Comparison of ENCODE assay signal across 1 cellular context in the genomic region with DNA sequence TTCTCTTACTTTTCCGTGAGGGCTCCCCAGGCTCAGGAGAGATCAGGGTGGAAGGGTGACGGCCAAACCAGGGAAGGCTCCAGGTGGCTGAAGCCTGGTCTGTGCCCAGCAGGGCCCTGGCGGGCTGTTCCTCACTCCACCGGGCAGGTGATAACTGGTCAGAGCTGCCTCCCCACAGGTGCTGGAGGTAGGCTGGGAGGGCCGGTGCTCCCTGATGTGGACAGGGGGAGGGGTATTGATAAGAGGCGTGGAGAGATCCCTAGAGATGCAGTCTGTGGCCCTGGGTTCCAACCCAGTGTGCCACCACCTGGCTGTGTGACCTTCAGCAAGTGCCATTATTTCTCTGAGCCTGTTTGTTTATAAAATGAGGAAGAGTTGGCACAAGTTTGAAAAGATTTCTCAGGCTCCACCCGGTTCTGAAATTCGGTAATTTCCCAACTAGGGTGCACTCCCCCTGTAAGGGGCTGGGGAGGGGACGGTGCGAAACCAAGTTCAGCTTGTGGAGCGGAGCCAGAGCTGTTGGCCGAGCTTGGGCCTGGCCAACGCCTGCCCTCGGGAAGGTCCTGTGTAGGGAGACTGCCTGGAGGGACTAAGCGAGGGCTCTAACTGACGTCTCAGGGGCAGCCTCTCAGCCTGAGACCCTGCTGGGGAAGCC.
TF ChIP-seq lines count a peak whose summit lies in the region.

No MANE protein-coding gene starts in this region.

TF ChIP-seq in GM23338, 12 proteins besides CTCF, POLR2A, EP300 and RAD21 (continued from another document):
- TF ChIP-seq, protein P1, sequence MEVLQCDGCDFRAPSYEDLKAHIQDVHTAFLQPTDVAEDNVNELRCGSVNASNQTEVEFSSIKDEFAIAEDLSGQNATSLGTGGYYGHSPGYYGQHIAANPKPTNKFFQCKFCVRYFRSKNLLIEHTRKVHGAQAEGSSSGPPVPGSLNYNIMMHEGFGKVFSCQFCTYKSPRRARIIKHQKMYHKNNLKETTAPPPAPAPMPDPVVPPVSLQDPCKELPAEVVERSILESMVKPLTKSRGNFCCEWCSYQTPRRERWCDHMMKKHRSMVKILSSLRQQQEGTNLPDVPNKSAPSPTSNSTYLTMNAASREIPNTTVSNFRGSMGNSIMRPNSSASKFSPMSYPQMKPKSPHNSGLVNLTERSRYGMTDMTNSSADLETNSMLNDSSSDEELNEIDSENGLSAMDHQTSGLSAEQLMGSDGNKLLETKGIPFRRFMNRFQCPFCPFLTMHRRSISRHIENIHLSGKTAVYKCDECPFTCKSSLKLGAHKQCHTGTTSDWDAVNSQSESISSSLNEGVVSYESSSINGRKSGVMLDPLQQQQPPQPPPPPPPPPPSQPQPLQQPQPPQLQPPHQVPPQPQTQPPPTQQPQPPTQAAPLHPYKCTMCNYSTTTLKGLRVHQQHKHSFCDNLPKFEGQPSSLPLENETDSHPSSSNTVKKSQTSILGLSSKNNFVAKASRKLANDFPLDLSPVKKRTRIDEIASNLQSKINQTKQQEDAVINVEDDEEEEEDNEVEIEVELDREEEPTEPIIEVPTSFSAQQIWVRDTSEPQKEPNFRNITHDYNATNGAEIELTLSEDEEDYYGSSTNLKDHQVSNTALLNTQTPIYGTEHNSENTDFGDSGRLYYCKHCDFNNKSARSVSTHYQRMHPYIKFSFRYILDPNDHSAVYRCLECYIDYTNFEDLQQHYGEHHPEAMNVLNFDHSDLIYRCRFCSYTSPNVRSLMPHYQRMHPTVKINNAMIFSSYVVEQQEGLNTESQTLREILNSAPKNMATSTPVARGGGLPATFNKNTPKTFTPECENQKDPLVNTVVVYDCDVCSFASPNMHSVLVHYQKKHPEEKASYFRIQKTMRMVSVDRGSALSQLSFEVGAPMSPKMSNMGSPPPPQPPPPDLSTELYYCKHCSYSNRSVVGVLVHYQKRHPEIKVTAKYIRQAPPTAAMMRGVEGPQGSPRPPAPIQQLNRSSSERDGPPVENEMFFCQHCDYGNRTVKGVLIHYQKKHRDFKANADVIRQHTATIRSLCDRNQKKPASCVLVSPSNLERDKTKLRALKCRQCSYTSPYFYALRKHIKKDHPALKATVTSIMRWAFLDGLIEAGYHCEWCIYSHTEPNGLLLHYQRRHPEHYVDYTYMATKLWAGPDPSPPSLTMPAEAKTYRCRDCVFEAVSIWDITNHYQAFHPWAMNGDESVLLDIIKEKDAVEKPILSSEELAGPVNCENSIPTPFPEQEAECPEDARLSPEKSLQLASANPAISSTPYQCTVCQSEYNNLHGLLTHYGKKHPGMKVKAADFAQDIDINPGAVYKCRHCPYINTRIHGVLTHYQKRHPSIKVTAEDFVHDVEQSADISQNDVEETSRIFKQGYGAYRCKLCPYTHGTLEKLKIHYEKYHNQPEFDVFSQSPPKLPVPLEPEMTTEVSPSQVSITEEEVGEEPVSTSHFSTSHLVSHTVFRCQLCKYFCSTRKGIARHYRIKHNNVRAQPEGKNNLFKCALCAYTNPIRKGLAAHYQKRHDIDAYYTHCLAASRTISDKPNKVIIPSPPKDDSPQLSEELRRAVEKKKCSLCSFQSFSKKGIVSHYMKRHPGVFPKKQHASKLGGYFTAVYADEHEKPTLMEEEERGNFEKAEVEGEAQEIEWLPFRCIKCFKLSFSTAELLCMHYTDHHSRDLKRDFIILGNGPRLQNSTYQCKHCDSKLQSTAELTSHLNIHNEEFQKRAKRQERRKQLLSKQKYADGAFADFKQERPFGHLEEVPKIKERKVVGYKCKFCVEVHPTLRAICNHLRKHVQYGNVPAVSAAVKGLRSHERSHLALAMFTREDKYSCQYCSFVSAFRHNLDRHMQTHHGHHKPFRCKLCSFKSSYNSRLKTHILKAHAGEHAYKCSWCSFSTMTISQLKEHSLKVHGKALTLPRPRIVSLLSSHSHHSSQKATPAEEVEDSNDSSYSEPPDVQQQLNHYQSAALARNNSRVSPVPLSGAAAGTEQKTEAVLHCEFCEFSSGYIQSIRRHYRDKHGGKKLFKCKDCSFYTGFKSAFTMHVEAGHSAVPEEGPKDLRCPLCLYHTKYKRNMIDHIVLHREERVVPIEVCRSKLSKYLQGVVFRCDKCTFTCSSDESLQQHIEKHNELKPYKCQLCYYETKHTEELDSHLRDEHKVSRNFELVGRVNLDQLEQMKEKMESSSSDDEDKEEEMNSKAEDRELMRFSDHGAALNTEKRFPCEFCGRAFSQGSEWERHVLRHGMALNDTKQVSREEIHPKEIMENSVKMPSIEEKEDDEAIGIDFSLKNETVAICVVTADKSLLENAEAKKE (CRISPR knock-in tag; IDR thresholded peaks at IDR 0.05), result no peak
- TF ChIP-seq POLR2AphosphoS5 (IDR thresholded peaks at IDR 0.05; ENCODE audit: low read depth) (no peak), ZNF331 (CRISPR knock-in tag; IDR thresholded peaks at IDR 0.05; ENCODE audit: low read depth) (no peak), JUNB (IDR thresholded peaks at IDR 0.05; ENCODE audit: unreplicated experiment) (no peak), EZH2 (IDR thresholded peaks at IDR 0.05; ENCODE audit: low read depth, unreplicated experiment) (no peak), STAT1 (IDR thresholded peaks at IDR 0.05; ENCODE audit: unreplicated experiment) (no peak)
- TF ChIP-seq, protein P2, sequence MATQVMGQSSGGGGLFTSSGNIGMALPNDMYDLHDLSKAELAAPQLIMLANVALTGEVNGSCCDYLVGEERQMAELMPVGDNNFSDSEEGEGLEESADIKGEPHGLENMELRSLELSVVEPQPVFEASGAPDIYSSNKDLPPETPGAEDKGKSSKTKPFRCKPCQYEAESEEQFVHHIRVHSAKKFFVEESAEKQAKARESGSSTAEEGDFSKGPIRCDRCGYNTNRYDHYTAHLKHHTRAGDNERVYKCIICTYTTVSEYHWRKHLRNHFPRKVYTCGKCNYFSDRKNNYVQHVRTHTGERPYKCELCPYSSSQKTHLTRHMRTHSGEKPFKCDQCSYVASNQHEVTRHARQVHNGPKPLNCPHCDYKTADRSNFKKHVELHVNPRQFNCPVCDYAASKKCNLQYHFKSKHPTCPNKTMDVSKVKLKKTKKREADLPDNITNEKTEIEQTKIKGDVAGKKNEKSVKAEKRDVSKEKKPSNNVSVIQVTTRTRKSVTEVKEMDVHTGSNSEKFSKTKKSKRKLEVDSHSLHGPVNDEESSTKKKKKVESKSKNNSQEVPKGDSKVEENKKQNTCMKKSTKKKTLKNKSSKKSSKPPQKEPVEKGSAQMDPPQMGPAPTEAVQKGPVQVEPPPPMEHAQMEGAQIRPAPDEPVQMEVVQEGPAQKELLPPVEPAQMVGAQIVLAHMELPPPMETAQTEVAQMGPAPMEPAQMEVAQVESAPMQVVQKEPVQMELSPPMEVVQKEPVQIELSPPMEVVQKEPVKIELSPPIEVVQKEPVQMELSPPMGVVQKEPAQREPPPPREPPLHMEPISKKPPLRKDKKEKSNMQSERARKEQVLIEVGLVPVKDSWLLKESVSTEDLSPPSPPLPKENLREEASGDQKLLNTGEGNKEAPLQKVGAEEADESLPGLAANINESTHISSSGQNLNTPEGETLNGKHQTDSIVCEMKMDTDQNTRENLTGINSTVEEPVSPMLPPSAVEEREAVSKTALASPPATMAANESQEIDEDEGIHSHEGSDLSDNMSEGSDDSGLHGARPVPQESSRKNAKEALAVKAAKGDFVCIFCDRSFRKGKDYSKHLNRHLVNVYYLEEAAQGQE (IDR thresholded peaks at IDR 0.05; ENCODE audit: unreplicated experiment), result no peak
